Comparison of ENCODE assay signal across 11 cellular contexts in genomic region chr19:13633109-13633508, GRCh38.
A peak's percentile ranks its signal among the peaks of the same experiment; 100 is the strongest.
DNase-seq lines count a peak whose midpoint lies in the region; ATAC-seq and TF ChIP-seq lines count a peak whose summit lies in the region.
"Had no signal": no experiment of that assay in that cellular context is flagged by ENCODE, and none has a peak within 500 bp of the region (broad histone marks: within the 10 kb centered on the region; RNA-seq: fewer than 3 reads in every experiment).

No MANE protein-coding gene starts in this region.

- no peak overlapping the region for H2BK120ac ChIP-seq in mesenchymal stem cell (ENCODE audit: low read depth, low read length)

- no peak overlapping the region for H2BK5ac ChIP-seq in mesenchymal stem cell (ENCODE audit: low read depth, low read length, poor library complexity, severe bottlenecking)

- H2BK15ac ChIP-seq in mesenchymal stem cell (ENCODE audit: low read depth, poor library complexity, severe bottlenecking): no peak overlapping the region

- no peak overlapping the region for H3K4ac ChIP-seq in mesenchymal stem cell (ENCODE audit: low read depth in 1 of 2, low read length in 2 of 2)

- H3K4me2 ChIP-seq in mesenchymal stem cell (ENCODE audit: low read length, poor library complexity, severe bottlenecking): peak overlapping the region; percentile 25

- no peak overlapping the region for H3K23ac ChIP-seq in mesenchymal stem cell (ENCODE audit: low read length in 2 of 2)

- H3K79me1 ChIP-seq in mesenchymal stem cell (replicated peaks; ENCODE audit: low read length, poor library complexity, severe bottlenecking): no peaks in the 10 kb centered on the region

- no peak overlapping the region for H2AK5ac ChIP-seq in mesenchymal stem cell (ENCODE audit: low read length, severe bottlenecking)

- DNase-seq in DMS79 treated with DMSO at 0.1 percent for 48 hours (lab: John Stamatoyannopoulos, UW): peak; percentile 93
- DNase-seq in NCI-H2081 treated with DMSO at 0.1 percent for 48 hours (lab: John Stamatoyannopoulos, UW): peak; percentile 98
- DNase-seq in mesenchymal stem cell: no peak
- DNase-seq in stimulated activated CD4-positive, alpha-beta T cell treated with anti-CD3 and anti-CD28 coated beads, Interleukin-2, amount 100 ng/mL, for 24 hours: no peak
- DNase-seq: activated CD4-positive, CD25-positive, alpha-beta regulatory T cell had no signal

- H3K9ac ChIP-seq in mesenchymal stem cell (ENCODE audit: low read length): peak overlapping the region; percentile 14

- no peak overlapping the region for H2AFZ ChIP-seq in mesenchymal stem cell (ENCODE audit: low read depth, low read length)

- H2BK12ac ChIP-seq in mesenchymal stem cell (ENCODE audit: low read length in 2 of 2): no peak overlapping the region

- H3K18ac ChIP-seq in mesenchymal stem cell (ENCODE audit: low read depth in 1 of 2, low read length in 2 of 2): no peak overlapping the region

- H4K91ac ChIP-seq in mesenchymal stem cell (ENCODE audit: low read length): no peak overlapping the region

- no peak for ATAC-seq in GM18517 (IDR thresholded peaks at IDR 0.05; ENCODE audit: unreplicated experiment)
- no peak for ATAC-seq in GM18870 (IDR thresholded peaks at IDR 0.05; ENCODE audit: unreplicated experiment)
- no peak for ATAC-seq in HG03039 (IDR thresholded peaks at IDR 0.05; ENCODE audit: unreplicated experiment)
- ATAC-seq: K562 had no signal

- WGBS in mesenchymal stem cell: 29% methylated on average over 6 of the region's 6 CpGs

- no peak overlapping the region for H4K8ac ChIP-seq in mesenchymal stem cell (ENCODE audit: low read length)

- H3K27ac ChIP-seq in VCaP (peak overlapping the region; percentile 84), mesenchymal stem cell (ENCODE audit: low read length, poor library complexity, severe bottlenecking) (peak overlapping the region; percentile 65)
- H3K27ac ChIP-seq: breast epithelium had no signal

- peaks cover 2% of the 10 kb centered on the region for H3K4me1 ChIP-seq in mesenchymal stem cell (ENCODE audit: control insufficient read depth, insufficient read depth, low read depth, low read length)
- H3K4me1 ChIP-seq: breast epithelium had no signal

- H3K14ac ChIP-seq in mesenchymal stem cell (ENCODE audit: low read length in 2 of 2): no peak overlapping the region

- H3K27me3 ChIP-seq in mesenchymal stem cell (ENCODE audit: control insufficient read depth in 1 of 2, insufficient read depth in 1 of 2, low read length in 2 of 2): no peaks in the 10 kb centered on the region

- H3K9me3 ChIP-seq in mesenchymal stem cell (ENCODE audit: control insufficient read depth, low read length): peaks cover 5% of the 10 kb centered on the region
- H3K9me3 ChIP-seq: breast epithelium had no signal

- no peak for TF ChIP-seq CTCF in VCaP (conservative IDR thresholded peaks at IDR 0.05)

- no peaks in the 10 kb centered on the region for H3K36me3 ChIP-seq in mesenchymal stem cell (ENCODE audit: control insufficient read depth in 1 of 2, insufficient read depth in 2 of 2, low read depth in 1 of 2, low read length in 2 of 2)
- H3K36me3 ChIP-seq: breast epithelium had no signal

- peak overlapping the region in 1 of 2 experiments; percentile 31 for H3K4me3 ChIP-seq in mesenchymal stem cell (ENCODE audit: insufficient read depth in 1 of 2, low read depth in 1 of 2, low read length in 2 of 2)
- H3K4me3 ChIP-seq: breast epithelium, K562 had no signal

Comparison
In these comparisons a context has a peak if more than half of its experiments do, and no peak if none do; other contexts are left out.
1. DNase-seq: peak in DMS79 treated with DMSO at 0.1 percent for 48 hours (single experiment) and NCI-H2081 treated with DMSO at 0.1 percent for 48 hours (single experiment); none in mesenchymal stem cell (single experiment) and stimulated activated CD4-positive, alpha-beta T cell treated with anti-CD3 and anti-CD28 coated beads, Interleukin-2, amount 100 ng/mL, for 24 hours (0 of 2).